In the genomic region with DNA sequence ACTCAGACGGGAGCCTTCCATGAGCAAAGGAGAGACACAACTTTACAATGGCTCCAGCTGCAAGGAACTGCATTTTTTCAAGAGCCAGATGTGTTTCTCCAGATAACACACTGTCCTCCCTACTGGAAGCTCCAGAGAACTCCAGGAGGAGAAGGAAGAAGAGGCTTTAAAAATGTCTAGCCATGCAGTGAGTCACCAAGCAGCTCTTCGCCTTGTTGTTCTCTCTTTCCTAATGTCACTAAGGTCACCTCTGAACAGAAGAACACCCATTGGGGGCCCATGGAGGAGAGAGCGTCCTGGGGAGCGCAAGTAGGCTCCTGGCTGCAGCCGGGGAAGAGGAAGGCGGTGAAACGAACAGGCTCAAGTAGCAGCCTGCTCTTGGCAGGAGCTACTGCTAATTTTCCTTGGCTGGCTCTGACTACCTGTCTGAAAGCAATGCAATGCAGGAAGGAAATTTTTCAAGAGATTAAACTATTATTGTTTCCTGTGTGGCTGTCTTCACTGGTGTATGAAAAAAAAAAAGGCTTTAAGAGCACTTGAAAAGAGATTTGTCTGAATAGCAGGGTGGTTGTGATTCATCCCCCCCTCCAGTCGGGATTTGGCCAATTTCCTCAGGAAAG, we compare ENCODE assay signal across 12 cellular contexts.
DNase-seq lines count a peak whose midpoint lies in the region; ATAC-seq and TF ChIP-seq lines count a peak whose summit lies in the region.
"Had no signal": no experiment of that assay in that cellular context is flagged by ENCODE, and none has a peak within 500 bp of the region (broad histone marks: within the 10 kb centered on the region; RNA-seq: fewer than 3 reads in every experiment).

No MANE protein-coding gene starts in this region.

- peak; percentile 50 for ATAC-seq in PC-3
- ATAC-seq in HG02981 (IDR thresholded peaks at IDR 0.05; ENCODE audit: unreplicated experiment) = no peak
- ATAC-seq: left colon had no signal

- no peak overlapping the region for H3K4me3 ChIP-seq in PC-3 (ENCODE audit: low read length)
- H3K4me3 ChIP-seq in fibroblast of the aortic adventitia (ENCODE audit: low read depth, low read length) = no peak overlapping the region
- H3K4me3 ChIP-seq: sigmoid colon had no signal

- CTCF ChIA-PET in PC-3 (lab: Charles Lee) = no interaction called here

- H4K20me1 ChIP-seq in PC-3 (ENCODE audit: low read length) = no peaks in the 10 kb centered on the region

- H3K36me3 ChIP-seq in PC-3 (ENCODE audit: low read depth, low read length) = no peaks in the 10 kb centered on the region
- H3K36me3 ChIP-seq: sigmoid colon had no signal

- TF ChIP-seq CTCF in PC-3 (conservative IDR thresholded peaks at IDR 0.05; ENCODE audit: low read depth, low read length) (no peak), fibroblast of the aortic adventitia (IDR thresholded peaks at IDR 0.05; ENCODE audit: insufficient read depth, low read length) (no peak)

- H3K27me3 ChIP-seq in PC-3 (ENCODE audit: low read length) = no peaks in the 10 kb centered on the region
- H3K27me3 ChIP-seq: sigmoid colon had no signal

- H3K4me1 ChIP-seq in PC-3 (ENCODE audit: insufficient read depth, low read length) = peaks cover 20% of the 10 kb centered on the region
- H3K4me1 ChIP-seq: sigmoid colon had no signal

- H3K4me2 ChIP-seq in PC-3 (ENCODE audit: low read length) = no peak overlapping the region; the same call in 1 of the 2 replicates

- H2AFZ ChIP-seq in PC-3 (ENCODE audit: low read length) = no peak overlapping the region

- H3K27ac ChIP-seq in PC-3 (ENCODE audit: low read length) = peak overlapping the region; percentile 10; the same call in 1 of the 2 replicates
- H3K27ac ChIP-seq: 22Rv1 had no signal

- no peaks in the 10 kb centered on the region for H3F3A ChIP-seq in PC-3 (ENCODE audit: low read length, unreplicated experiment)

- no TSS peak for BruUV-seq in PC-3 (replicated peaks; lab: Mats Ljungman, UMichigan)

- H3K9me3 ChIP-seq in PC-3 (ENCODE audit: low read length) = no peaks in the 10 kb centered on the region; the same call in 1 of the 2 replicates

- POLR2A ChIA-PET in PC-3 (lab: Charles Lee; ENCODE audit: unreplicated experiment) = no interaction called here

- H3K9me2 ChIP-seq in PC-3 (replicated peaks; ENCODE audit: low read length) = no peaks in the 10 kb centered on the region

- intact Hi-C loops in PC-3 (cut with micrococcal nuclease) = loop anchor here (10.0 kb wide), 1 partner anchor 96 kb away; no protein-coding TSS in a partner anchor

- no peaks in the 10 kb centered on the region for H3K79me2 ChIP-seq in PC-3 (ENCODE audit: low read length)

- no peak overlapping the region for H3K9ac ChIP-seq in PC-3 (ENCODE audit: low read length)

- DNase-seq in DMS53 (lab: John Stamatoyannopoulos, UW) = peak; percentile 18
- DNase-seq in DMS53 treated with DMSO at 0.1 percent for 48 hours (lab: John Stamatoyannopoulos, UW; ENCODE audit: unreplicated experiment) = no peak
- peak; percentile 27 for DNase-seq in PC-3
- DNase-seq in fibroblast of the aortic adventitia (ENCODE audit: low read depth) = peak; percentile 40
- DNase-seq in smooth muscle cell of the brain vasculature (ENCODE audit: low read depth, low spot score) = peak; percentile 77
- DNase-seq in COR-L47 (lab: John Stamatoyannopoulos, UW) = no peak
- DNase-seq in activated CD4-positive, alpha-beta T cell treated with anti-CD3 and anti-CD28 coated beads, Interleukin-2, amount 50 U/mL, for 1 hour = no peak
- DNase-seq: activated naive CD4-positive, alpha-beta T cell; left colon had no signal

Comparison
In these comparisons a context has a peak if more than half of its experiments do, and no peak if none do; other contexts are left out.
1. DNase-seq: peak in DMS53 (single experiment), PC-3 (single experiment), fibroblast of the aortic adventitia (single experiment) and smooth muscle cell of the brain vasculature (single experiment); none in DMS53 treated with DMSO at 0.1 percent for 48 hours (single experiment), COR-L47 (single experiment) and activated CD4-positive, alpha-beta T cell treated with anti-CD3 and anti-CD28 coated beads, Interleukin-2, amount 50 U/mL, for 1 hour (single experiment).